In the genomic region with DNA sequence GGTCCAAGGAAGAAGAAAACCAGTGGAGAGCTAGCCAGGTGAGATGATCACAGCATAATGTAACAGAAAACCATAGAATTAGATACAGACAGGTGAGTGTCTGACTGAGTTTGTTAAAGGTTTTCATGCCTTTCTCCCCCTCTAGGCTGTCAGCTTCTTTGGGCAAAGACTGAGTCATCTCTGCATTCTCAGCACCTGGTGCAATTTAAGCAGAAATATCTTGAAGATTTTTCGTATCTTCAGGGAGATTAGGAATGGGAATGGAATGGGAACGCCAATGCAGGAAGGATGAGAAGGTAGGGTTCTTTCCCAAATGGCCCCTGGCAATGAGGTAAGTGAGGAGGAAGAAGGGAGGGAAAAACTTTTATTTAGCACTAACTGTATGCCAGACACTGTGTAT, we compare ENCODE assay signal across 11 cellular contexts.
"Had no signal": no experiment of that assay in that cellular context is flagged by ENCODE, and none has a peak within 500 bp of the region (broad histone marks: within the 10 kb centered on the region; RNA-seq: fewer than 3 reads in every experiment).

No MANE protein-coding gene starts in this region.

- H3K4me3 Mint-ChIP-seq: activated CD4-positive, alpha-beta memory T cell treated with anti-CD3 and anti-CD28 coated beads for 36 hours; activated CD8-positive, alpha-beta memory T cell treated with anti-CD3 and anti-CD28 coated beads, Interleukin-2, amount 10 ng/mL, durations not matched to agents 7 days and 5 days; activated naive CD8-positive, alpha-beta T cell; natural killer cell treated with Interleukin-12 subunit alpha and Interleukin-12 subunit beta and Interleukin-15 and Interleukin-18, amount 100 ng/mL, for 72 hours; stimulated activated naive B cell treated with anti-CD40 and anti-IgM and Interleukin-4, amounts not matched to agents 10 μg/mL and 1 μg/mL and 100 μg/mL, for 72 hours; T-cell; WTC11 had no signal

- H3K27ac Mint-ChIP-seq: activated CD4-positive, alpha-beta memory T cell treated with anti-CD3 and anti-CD28 coated beads for 36 hours; activated CD8-positive, alpha-beta memory T cell treated with anti-CD3 and anti-CD28 coated beads, Interleukin-2, amount 10 ng/mL, durations not matched to agents 7 days and 5 days; activated naive CD8-positive, alpha-beta T cell; natural killer cell treated with Interleukin-12 subunit alpha and Interleukin-12 subunit beta and Interleukin-15 and Interleukin-18, amount 100 ng/mL, for 72 hours; stimulated activated naive B cell treated with anti-CD40 and anti-IgM and Interleukin-4, amounts not matched to agents 10 μg/mL and 1 μg/mL and 100 μg/mL, for 72 hours; T-cell; WTC11 had no signal

- H3K9me3 ChIP-seq: gastrocnemius medialis had no signal

- H3K4me1 ChIP-seq: gastrocnemius medialis had no signal

- H3K36me3 Mint-ChIP-seq: activated CD4-positive, alpha-beta memory T cell treated with anti-CD3 and anti-CD28 coated beads for 36 hours; activated CD8-positive, alpha-beta memory T cell treated with anti-CD3 and anti-CD28 coated beads, Interleukin-2, amount 10 ng/mL, durations not matched to agents 7 days and 5 days; activated naive CD8-positive, alpha-beta T cell; natural killer cell treated with Interleukin-12 subunit alpha and Interleukin-12 subunit beta and Interleukin-15 and Interleukin-18, amount 100 ng/mL, for 72 hours; T-cell had no signal

- H3K27me3 ChIP-seq: cardiac muscle cell, gastrocnemius medialis had no signal

- H3K9me3 Mint-ChIP-seq: natural killer cell treated with Interleukin-12 subunit alpha and Interleukin-12 subunit beta and Interleukin-15 and Interleukin-18, amount 100 ng/mL, for 72 hours had no signal

- ATAC-seq: activated CD8-positive, alpha-beta memory T cell treated with anti-CD3 and anti-CD28 coated beads, Interleukin-2, amount 10 ng/mL, durations not matched to agents 7 days and 5 days; gastrocnemius medialis; natural killer cell treated with Interleukin-12 subunit alpha and Interleukin-12 subunit beta and Interleukin-15 and Interleukin-18, amount 100 ng/mL, for 72 hours; stimulated activated naive B cell treated with anti-CD40 and anti-IgM and Interleukin-4, amounts not matched to agents 10 μg/mL and 1 μg/mL and 100 μg/mL, for 72 hours; T-cell; WTC11 had no signal

- H3K27ac ChIP-seq: cardiac muscle cell, gastrocnemius medialis had no signal

- DNase-seq: activated CD4-positive, alpha-beta memory T cell treated with anti-CD3 and anti-CD28 coated beads for 36 hours; activated CD4-positive, alpha-beta T cell treated with anti-CD3 and anti-CD28 coated beads for 4 hours; activated CD8-positive, alpha-beta memory T cell treated with anti-CD3 and anti-CD28 coated beads, Interleukin-2, amount 10 ng/mL, durations not matched to agents 7 days and 5 days; gastrocnemius medialis; posterior cingulate gyrus; stimulated activated naive B cell treated with anti-CD40 and anti-IgM and Interleukin-4, amounts not matched to agents 10 μg/mL and 1 μg/mL and 100 μg/mL, for 72 hours; T-cell had no signal

- H3K4me1 Mint-ChIP-seq: activated CD8-positive, alpha-beta memory T cell treated with anti-CD3 and anti-CD28 coated beads, Interleukin-2, amount 10 ng/mL, durations not matched to agents 7 days and 5 days; stimulated activated naive B cell treated with anti-CD40 and anti-IgM and Interleukin-4, amounts not matched to agents 10 μg/mL and 1 μg/mL and 100 μg/mL, for 72 hours; T-cell had no signal

- H3K36me3 ChIP-seq: cardiac muscle cell, gastrocnemius medialis had no signal

- H3K4me3 ChIP-seq: cardiac muscle cell, gastrocnemius medialis had no signal
